ENCODE assay signal across 15 cellular contexts in the genomic region with DNA sequence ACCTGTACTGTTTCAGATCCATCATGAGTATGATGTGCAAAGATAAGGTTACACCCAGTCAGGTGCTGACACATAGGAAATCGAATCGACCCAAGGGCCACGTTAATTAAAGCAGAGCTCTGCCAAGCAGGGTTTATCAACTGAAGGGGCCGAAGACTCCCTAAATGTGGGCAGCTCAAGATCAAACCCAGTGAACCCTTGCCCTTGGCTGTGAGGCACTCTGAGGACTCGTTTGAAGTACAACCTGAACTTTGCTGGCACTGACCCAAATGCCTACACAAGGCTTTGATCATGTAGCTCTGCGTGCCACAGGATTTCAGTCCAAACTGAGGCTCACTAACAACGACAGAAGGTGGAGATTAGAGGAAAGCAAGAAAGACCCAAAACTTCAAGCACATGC.
A peak's percentile ranks its signal among the peaks of the same experiment; 100 is the strongest.
DNase-seq lines count a peak whose midpoint lies in the region; ATAC-seq and TF ChIP-seq lines count a peak whose summit lies in the region.
"Had no signal": no experiment of that assay in that cellular context is flagged by ENCODE, and none has a peak within 500 bp of the region (broad histone marks: within the 10 kb centered on the region; RNA-seq: fewer than 3 reads in every experiment).

No MANE protein-coding gene starts in this region.

- no peaks in the 10 kb centered on the region for H3F3A ChIP-seq in GM23338 (replicated peaks; ENCODE audit: low read depth)

- no peaks in the 10 kb centered on the region for H3K36me3 ChIP-seq in DND-41 (ENCODE audit: insufficient read depth, low read length)
- H3K36me3 ChIP-seq in GM23338 (ENCODE audit: insufficient read depth), result no peaks in the 10 kb centered on the region

- H3K4me2 ChIP-seq in DND-41 (ENCODE audit: insufficient read depth, low read length) (no peak overlapping the region), GM23338 (no peak overlapping the region)

- no peak overlapping the region for H3K27ac Mint-ChIP-seq in GM23338
- H3K27ac Mint-ChIP-seq: CD4-positive, alpha-beta memory T cell; HFFc6 had no signal

- no peak for ATAC-seq in DND-41 (ENCODE audit: insufficient read depth, low read depth)
- ATAC-seq in GM23338, result no peak

- H3K27ac ChIP-seq in DND-41 (ENCODE audit: low read length) (no peak overlapping the region), GM23338 (ENCODE audit: low read depth) (no peak overlapping the region)

- no peaks in the 10 kb centered on the region for H4K20me1 ChIP-seq in DND-41 (ENCODE audit: insufficient read depth, low read length)
- H4K20me1 ChIP-seq in GM23338 (replicated peaks; ENCODE audit: insufficient read depth), result no peaks in the 10 kb centered on the region

- no peaks in the 10 kb centered on the region for H3K36me3 Mint-ChIP-seq in GM23338 (ENCODE audit: low read depth)
- H3K36me3 Mint-ChIP-seq: CD4-positive, alpha-beta memory T cell had no signal

- H2AFZ ChIP-seq in DND-41 (ENCODE audit: low read depth, low read length) (no peak overlapping the region), GM23338 (peak overlapping the region; percentile 59; the same call in 1 of the 2 replicates)

- DNase-seq in DND-41 (peak; percentile 13), GM23338 (ENCODE audit: low spot score) (no peak), SW480 (ENCODE audit: low spot score) (peak; percentile 40), nucleus accumbens (lab: John Stamatoyannopoulos, UW) (no peak)
- no peak for DNase-seq in stimulated activated naive CD4-positive, alpha-beta T cell treated with Interleukin-2 at 50 U/mL for 16 hours (lab: John Stamatoyannopoulos, UW)
- DNase-seq in activated naive CD4-positive, alpha-beta T cell (lab: John Stamatoyannopoulos, UW), result no peak
- DNase-seq: C1 segment of cervical spinal cord; Calu3; CD4-positive, alpha-beta memory T cell; COR-L47; DMS53; DMS79 treated with DMSO at 0.1 percent for 48 hours; H7; HCEC 1CT; HFFc6 had no signal

- no peaks in the 10 kb centered on the region for H3K4me1 Mint-ChIP-seq in GM23338
- H3K4me1 Mint-ChIP-seq: CD4-positive, alpha-beta memory T cell had no signal

- no peaks in the 10 kb centered on the region for H3K9me3 Mint-ChIP-seq in GM23338
- H3K9me3 Mint-ChIP-seq: CD4-positive, alpha-beta memory T cell; HFFc6 had no signal

- H3K4me3 Mint-ChIP-seq in GM23338, result no peak overlapping the region
- H3K4me3 Mint-ChIP-seq: CD4-positive, alpha-beta memory T cell; HFFc6 had no signal

- H3K4me1 ChIP-seq in DND-41 (ENCODE audit: insufficient read depth, low read length) (no peaks in the 10 kb centered on the region), GM23338 (ENCODE audit: insufficient read depth) (no peaks in the 10 kb centered on the region)

- H3K4me3 ChIP-seq in DND-41 (ENCODE audit: low read depth in 1 of 2, low read length in 2 of 2) (no peak overlapping the region), GM23338 (no peak overlapping the region)

- H3K9me3 ChIP-seq in DND-41 (ENCODE audit: insufficient read depth, low read length, severe bottlenecking), result no peaks in the 10 kb centered on the region

- no peak overlapping the region for H3K9ac ChIP-seq in DND-41 (ENCODE audit: low read depth, low read length)

- H3K27me3 ChIP-seq in DND-41 (ENCODE audit: insufficient read depth, low read length, poor library complexity) (no peaks in the 10 kb centered on the region), GM23338 (ENCODE audit: insufficient read depth) (no peaks in the 10 kb centered on the region)

- H3K27me3 Mint-ChIP-seq in GM23338 (ENCODE audit: insufficient read depth, low read depth, poor library complexity), result peaks cover 2% of the 10 kb centered on the region

- H3K79me2 ChIP-seq in DND-41 (ENCODE audit: insufficient read depth, low read length) (no peaks in the 10 kb centered on the region), GM23338 (replicated peaks; ENCODE audit: insufficient read depth) (no peaks in the 10 kb centered on the region)

- TF ChIP-seq CTCF in DND-41 (IDR thresholded peaks at IDR 0.05; ENCODE audit: borderline replicate concordance, extremely low read depth, low read length, poor library complexity, severe bottlenecking), result no peak
- no peak for TF ChIP-seq CTCF in GM23338 (conservative IDR thresholded peaks at IDR 0.05; ENCODE audit: low read depth in 2 of 2)

- H3K9me2 ChIP-seq in GM23338 (ENCODE audit: insufficient read depth), result peaks cover 5% of the 10 kb centered on the region; the same call in 1 of the 2 replicates

TF ChIP-seq in GM23338, 12 proteins besides CTCF, POLR2A, EP300 and RAD21 (continues in another document):
- TF ChIP-seq ZNF114 (CRISPR knock-in tag; IDR thresholded peaks at IDR 0.05) (no peak), STAT1 (IDR thresholded peaks at IDR 0.05; ENCODE audit: unreplicated experiment) (no peak), EZH2phosphoT487 (IDR thresholded peaks at IDR 0.05; ENCODE audit: unreplicated experiment) (no peak)
- TF ChIP-seq, protein P1, sequence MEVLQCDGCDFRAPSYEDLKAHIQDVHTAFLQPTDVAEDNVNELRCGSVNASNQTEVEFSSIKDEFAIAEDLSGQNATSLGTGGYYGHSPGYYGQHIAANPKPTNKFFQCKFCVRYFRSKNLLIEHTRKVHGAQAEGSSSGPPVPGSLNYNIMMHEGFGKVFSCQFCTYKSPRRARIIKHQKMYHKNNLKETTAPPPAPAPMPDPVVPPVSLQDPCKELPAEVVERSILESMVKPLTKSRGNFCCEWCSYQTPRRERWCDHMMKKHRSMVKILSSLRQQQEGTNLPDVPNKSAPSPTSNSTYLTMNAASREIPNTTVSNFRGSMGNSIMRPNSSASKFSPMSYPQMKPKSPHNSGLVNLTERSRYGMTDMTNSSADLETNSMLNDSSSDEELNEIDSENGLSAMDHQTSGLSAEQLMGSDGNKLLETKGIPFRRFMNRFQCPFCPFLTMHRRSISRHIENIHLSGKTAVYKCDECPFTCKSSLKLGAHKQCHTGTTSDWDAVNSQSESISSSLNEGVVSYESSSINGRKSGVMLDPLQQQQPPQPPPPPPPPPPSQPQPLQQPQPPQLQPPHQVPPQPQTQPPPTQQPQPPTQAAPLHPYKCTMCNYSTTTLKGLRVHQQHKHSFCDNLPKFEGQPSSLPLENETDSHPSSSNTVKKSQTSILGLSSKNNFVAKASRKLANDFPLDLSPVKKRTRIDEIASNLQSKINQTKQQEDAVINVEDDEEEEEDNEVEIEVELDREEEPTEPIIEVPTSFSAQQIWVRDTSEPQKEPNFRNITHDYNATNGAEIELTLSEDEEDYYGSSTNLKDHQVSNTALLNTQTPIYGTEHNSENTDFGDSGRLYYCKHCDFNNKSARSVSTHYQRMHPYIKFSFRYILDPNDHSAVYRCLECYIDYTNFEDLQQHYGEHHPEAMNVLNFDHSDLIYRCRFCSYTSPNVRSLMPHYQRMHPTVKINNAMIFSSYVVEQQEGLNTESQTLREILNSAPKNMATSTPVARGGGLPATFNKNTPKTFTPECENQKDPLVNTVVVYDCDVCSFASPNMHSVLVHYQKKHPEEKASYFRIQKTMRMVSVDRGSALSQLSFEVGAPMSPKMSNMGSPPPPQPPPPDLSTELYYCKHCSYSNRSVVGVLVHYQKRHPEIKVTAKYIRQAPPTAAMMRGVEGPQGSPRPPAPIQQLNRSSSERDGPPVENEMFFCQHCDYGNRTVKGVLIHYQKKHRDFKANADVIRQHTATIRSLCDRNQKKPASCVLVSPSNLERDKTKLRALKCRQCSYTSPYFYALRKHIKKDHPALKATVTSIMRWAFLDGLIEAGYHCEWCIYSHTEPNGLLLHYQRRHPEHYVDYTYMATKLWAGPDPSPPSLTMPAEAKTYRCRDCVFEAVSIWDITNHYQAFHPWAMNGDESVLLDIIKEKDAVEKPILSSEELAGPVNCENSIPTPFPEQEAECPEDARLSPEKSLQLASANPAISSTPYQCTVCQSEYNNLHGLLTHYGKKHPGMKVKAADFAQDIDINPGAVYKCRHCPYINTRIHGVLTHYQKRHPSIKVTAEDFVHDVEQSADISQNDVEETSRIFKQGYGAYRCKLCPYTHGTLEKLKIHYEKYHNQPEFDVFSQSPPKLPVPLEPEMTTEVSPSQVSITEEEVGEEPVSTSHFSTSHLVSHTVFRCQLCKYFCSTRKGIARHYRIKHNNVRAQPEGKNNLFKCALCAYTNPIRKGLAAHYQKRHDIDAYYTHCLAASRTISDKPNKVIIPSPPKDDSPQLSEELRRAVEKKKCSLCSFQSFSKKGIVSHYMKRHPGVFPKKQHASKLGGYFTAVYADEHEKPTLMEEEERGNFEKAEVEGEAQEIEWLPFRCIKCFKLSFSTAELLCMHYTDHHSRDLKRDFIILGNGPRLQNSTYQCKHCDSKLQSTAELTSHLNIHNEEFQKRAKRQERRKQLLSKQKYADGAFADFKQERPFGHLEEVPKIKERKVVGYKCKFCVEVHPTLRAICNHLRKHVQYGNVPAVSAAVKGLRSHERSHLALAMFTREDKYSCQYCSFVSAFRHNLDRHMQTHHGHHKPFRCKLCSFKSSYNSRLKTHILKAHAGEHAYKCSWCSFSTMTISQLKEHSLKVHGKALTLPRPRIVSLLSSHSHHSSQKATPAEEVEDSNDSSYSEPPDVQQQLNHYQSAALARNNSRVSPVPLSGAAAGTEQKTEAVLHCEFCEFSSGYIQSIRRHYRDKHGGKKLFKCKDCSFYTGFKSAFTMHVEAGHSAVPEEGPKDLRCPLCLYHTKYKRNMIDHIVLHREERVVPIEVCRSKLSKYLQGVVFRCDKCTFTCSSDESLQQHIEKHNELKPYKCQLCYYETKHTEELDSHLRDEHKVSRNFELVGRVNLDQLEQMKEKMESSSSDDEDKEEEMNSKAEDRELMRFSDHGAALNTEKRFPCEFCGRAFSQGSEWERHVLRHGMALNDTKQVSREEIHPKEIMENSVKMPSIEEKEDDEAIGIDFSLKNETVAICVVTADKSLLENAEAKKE (CRISPR knock-in tag; IDR thresholded peaks at IDR 0.05), result no peak

Comparison
In these comparisons a context has a peak if more than half of its experiments do, and no peak if none do; other contexts are left out.
1. DNase-seq: peak in DND-41 (single experiment) and SW480 (single experiment); none in GM23338 (single experiment), stimulated activated naive CD4-positive, alpha-beta T cell treated with Interleukin-2 at 50 U/mL for 16 hours (single experiment), activated naive CD4-positive, alpha-beta T cell (0 of 4) and nucleus accumbens (0 of 56).